19 cellular contexts compared by ENCODE assay signal in the genomic region with DNA sequence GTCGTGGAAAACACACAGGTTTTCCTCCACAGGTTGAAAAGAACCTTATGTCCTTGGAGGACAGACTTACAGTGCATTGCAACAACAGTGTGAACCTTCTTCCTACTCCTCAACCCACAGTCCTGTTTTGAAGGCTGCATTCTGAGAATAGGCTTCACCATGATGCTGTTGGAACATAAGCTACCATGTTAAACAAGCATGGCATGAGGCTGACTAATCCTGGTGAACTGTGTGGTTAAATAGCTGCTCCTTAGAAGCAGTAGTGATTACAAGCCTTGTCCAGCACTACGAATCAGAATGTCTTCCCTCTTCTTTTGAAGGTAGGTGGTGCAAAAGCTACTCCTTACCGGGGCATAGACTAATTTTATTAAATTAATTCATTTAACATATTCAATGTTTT.
DNase-seq lines count a peak whose midpoint lies in the region; FAIRE-seq and TF ChIP-seq lines count a peak whose summit lies in the region.
"Had no signal": no experiment of that assay in that cellular context is flagged by ENCODE, and none has a peak within 500 bp of the region (broad histone marks: within the 10 kb centered on the region; RNA-seq: fewer than 3 reads in every experiment).

No MANE protein-coding gene starts in this region.

- H3K27me3 Mint-ChIP-seq in chondrocyte (ENCODE audit: low read depth): no peaks in the 10 kb centered on the region
- H3K27me3 Mint-ChIP-seq: activated CD4-positive, alpha-beta memory T cell treated with anti-CD3 and anti-CD28 coated beads for 36 hours; activated naive CD8-positive, alpha-beta T cell treated with anti-CD3 and anti-CD28 coated beads for 36 hours; effector memory CD8-positive, alpha-beta T cell; IgD-negative memory B cell had no signal

- H3K27ac Mint-ChIP-seq in chondrocyte (ENCODE audit: unreplicated experiment): peak overlapping the region; percentile 99
- H3K27ac Mint-ChIP-seq: activated CD4-positive, alpha-beta memory T cell treated with anti-CD3 and anti-CD28 coated beads for 36 hours; activated naive CD8-positive, alpha-beta T cell treated with anti-CD3 and anti-CD28 coated beads for 36 hours; activated T-cell treated with anti-CD3 and anti-CD28 coated beads, Interleukin-2, amount 50 U/mL, for 72 hours; effector memory CD8-positive, alpha-beta T cell; IgD-negative memory B cell had no signal

- DNase-seq in chondrocyte (ENCODE audit: low spot score) (no peak), iris pigment epithelial cell (ENCODE audit: low read depth) (peak; percentile 79), NCI-H2196 treated with DMSO at 0.1 percent for 48 hours (lab: John Stamatoyannopoulos, UW; ENCODE audit: unreplicated experiment) (no peak), HTR-8/SVneo (ENCODE audit: insufficient read length, low spot score) (no peak)
- DNase-seq in effector memory CD4-positive, alpha-beta T cell: no peak
- DNase-seq: activated CD4-positive, alpha-beta memory T cell treated with anti-CD3 and anti-CD28 coated beads for 36 hours; activated naive CD8-positive, alpha-beta T cell treated with anti-CD3 and anti-CD28 coated beads for 36 hours; activated T-cell treated with anti-CD3 and anti-CD28 coated beads, Interleukin-2, amount 50 U/mL, for 72 hours; caudate nucleus; effector memory CD8-positive, alpha-beta T cell; NCI-H774; occipital lobe; sigmoid colon; stimulated activated CD4-positive, alpha-beta T cell treated with anti-CD3 and anti-CD28 coated beads, Interleukin-4, amount 100 ng/mL, for 1 hour had no signal

- H3K9me3 ChIP-seq in HUES48 (ENCODE audit: control insufficient read depth, insufficient read depth, low read length) (no peaks in the 10 kb centered on the region), skeletal muscle satellite cell (replicated peaks; ENCODE audit: low read length) (no peaks in the 10 kb centered on the region)
- no peaks in the 10 kb centered on the region for H3K9me3 ChIP-seq in effector memory CD4-positive, alpha-beta T cell (ENCODE audit: control insufficient read depth, low read length)
- H3K9me3 ChIP-seq: BLaER1 treated with 17β-estradiol and CSF1 and Interleukin-3, amounts not matched to agents 10 nM and 100 nM; sigmoid colon had no signal

- H3K9ac ChIP-seq in HUES48 (ENCODE audit: low read depth, low read length) (0 out of 2 replicates have a peak overlapping the region, but pooled peaks have one; percentile 65), skeletal muscle satellite cell (ENCODE audit: low read depth, low read length) (no peak overlapping the region)
- H3K9ac ChIP-seq: BLaER1 treated with 17β-estradiol and CSF1 and Interleukin-3, amounts not matched to agents 10 nM and 100 nM had no signal

- peaks cover 49% of the 10 kb centered on the region for H3K4me1 ChIP-seq in HUES48 (ENCODE audit: control insufficient read depth, insufficient read depth, low read length)
- H3K4me1 ChIP-seq in skeletal muscle satellite cell (ENCODE audit: control insufficient read depth, insufficient read depth, low read length): peaks cover 89% of the 10 kb centered on the region
- H3K4me1 ChIP-seq in effector memory CD4-positive, alpha-beta T cell (ENCODE audit: control insufficient read depth, insufficient read depth, low read length, poor library complexity, severe bottlenecking): no peaks in the 10 kb centered on the region

- H3K4me2 ChIP-seq in skeletal muscle satellite cell (ENCODE audit: low read length): peak overlapping the region; percentile 76
- H3K4me2 ChIP-seq: BLaER1 treated with 17β-estradiol and CSF1 and Interleukin-3, amounts not matched to agents 10 nM and 100 nM had no signal

- H3K36me3 ChIP-seq in HUES48 (ENCODE audit: control insufficient read depth, insufficient read depth, low read length) (no peaks in the 10 kb centered on the region), skeletal muscle satellite cell (ENCODE audit: insufficient read depth, low read length) (no peaks in the 10 kb centered on the region)
- no peaks in the 10 kb centered on the region for H3K36me3 ChIP-seq in effector memory CD4-positive, alpha-beta T cell (ENCODE audit: control insufficient read depth, insufficient read depth, low read length)
- H3K36me3 ChIP-seq: BLaER1 treated with 17β-estradiol and CSF1 and Interleukin-3, amounts not matched to agents 10 nM and 100 nM; sigmoid colon had no signal

- TF ChIP-seq CTCF in chondrocyte (IDR thresholded peaks at IDR 0.05): no peak

- H3K9me3 Mint-ChIP-seq in chondrocyte (ENCODE audit: low read depth): no peaks in the 10 kb centered on the region

- H3K4me3 Mint-ChIP-seq in chondrocyte (ENCODE audit: unreplicated experiment): no peak overlapping the region
- H3K4me3 Mint-ChIP-seq: activated CD4-positive, alpha-beta memory T cell treated with anti-CD3 and anti-CD28 coated beads for 36 hours; activated naive CD8-positive, alpha-beta T cell treated with anti-CD3 and anti-CD28 coated beads for 36 hours; activated T-cell treated with anti-CD3 and anti-CD28 coated beads, Interleukin-2, amount 50 U/mL, for 72 hours; effector memory CD8-positive, alpha-beta T cell; IgD-negative memory B cell had no signal

- H3K27ac ChIP-seq in HUES48 (ENCODE audit: low read depth, low read length): peak overlapping the region; percentile 98
- no peak overlapping the region for H3K27ac ChIP-seq in effector memory CD4-positive, alpha-beta T cell (ENCODE audit: insufficient read depth, low read length, poor library complexity, severe bottlenecking)
- H3K27ac ChIP-seq: BLaER1 treated with 17β-estradiol and CSF1 and Interleukin-3, amounts not matched to agents 10 nM and 100 nM; RWPE1; sigmoid colon had no signal

- H3K27me3 ChIP-seq in HUES48 (ENCODE audit: control insufficient read depth, insufficient read depth, low read length) (no peaks in the 10 kb centered on the region), skeletal muscle satellite cell (ENCODE audit: control insufficient read depth, insufficient read depth, low read length) (no peaks in the 10 kb centered on the region)
- no peaks in the 10 kb centered on the region for H3K27me3 ChIP-seq in effector memory CD4-positive, alpha-beta T cell (replicated peaks; ENCODE audit: control insufficient read depth, insufficient read depth, low read length, poor library complexity, severe bottlenecking)
- H3K27me3 ChIP-seq: BLaER1 treated with 17β-estradiol and CSF1 and Interleukin-3, amounts not matched to agents 10 nM and 100 nM; sigmoid colon had no signal

- peaks cover 83% of the 10 kb centered on the region for H3K4me1 Mint-ChIP-seq in chondrocyte (ENCODE audit: low read depth)
- H3K4me1 Mint-ChIP-seq: activated naive CD8-positive, alpha-beta T cell treated with anti-CD3 and anti-CD28 coated beads for 36 hours; IgD-negative memory B cell had no signal

- FAIRE-seq in HTR-8/SVneo (lab: Jason Lieb, UNC): no peak

- H3K4me3 ChIP-seq in HUES48 (ENCODE audit: low read depth, low read length) (no peak overlapping the region), skeletal muscle satellite cell (ENCODE audit: low read length) (no peak overlapping the region)
- H3K4me3 ChIP-seq in effector memory CD4-positive, alpha-beta T cell (ENCODE audit: insufficient read depth, low read depth, low read length, poor library complexity, severe bottlenecking): no peak overlapping the region
- H3K4me3 ChIP-seq: BLaER1 treated with 17β-estradiol and CSF1 and Interleukin-3, amounts not matched to agents 10 nM and 100 nM; sigmoid colon had no signal

- no peaks in the 10 kb centered on the region for H3K36me3 Mint-ChIP-seq in chondrocyte (ENCODE audit: low read depth)
- H3K36me3 Mint-ChIP-seq: activated CD4-positive, alpha-beta memory T cell treated with anti-CD3 and anti-CD28 coated beads for 36 hours; activated naive CD8-positive, alpha-beta T cell treated with anti-CD3 and anti-CD28 coated beads for 36 hours; IgD-negative memory B cell had no signal
